ENCODE assay signal across 22 cellular contexts in the genomic region with DNA sequence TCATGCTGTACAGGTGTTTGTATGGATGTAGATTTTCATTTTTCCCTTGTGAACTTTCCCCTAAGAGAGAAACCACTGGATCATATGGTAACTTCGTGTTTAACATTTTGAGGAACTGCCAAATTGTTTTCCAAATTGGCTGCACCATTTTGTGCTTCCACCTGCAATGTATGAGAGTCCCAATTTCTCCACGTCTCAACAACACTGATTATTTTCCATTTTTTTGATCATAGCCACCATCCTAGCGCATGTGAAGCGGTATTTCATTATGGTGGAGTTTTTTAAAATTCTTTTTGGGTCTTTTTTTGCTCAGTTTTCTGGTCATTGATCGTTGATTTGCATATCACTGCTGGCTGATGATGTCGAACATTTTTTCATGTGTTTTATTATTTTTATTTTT. TPM values are rescaled to one million over a fixed set of nuclear protein-coding genes. Genes with fewer than 3 reads are reported as not detected.
"Had no signal": no experiment of that assay in that cellular context is flagged by ENCODE, and none has a peak within 500 bp of the region (broad histone marks: within the 10 kb centered on the region; RNA-seq: fewer than 3 reads in every experiment).

No MANE protein-coding gene starts in this region.

- ATAC-seq: esophagus mucosa; gastrocnemius medialis; left lobe of liver; naive thymus-derived CD4-positive, alpha-beta T cell; sciatic nerve; stimulated activated naive B cell treated with anti-CD40 and anti-IgM and Interleukin-4, amounts not matched to agents 10 μg/mL and 1 μg/mL and 100 μg/mL, for 72 hours; stimulated activated naive CD8-positive, alpha-beta T cell treated with anti-CD3 and anti-CD28 coated beads, Interleukin-15, amount 100 ng/mL, for 72 hours had no signal

- H3K27ac ChIP-seq: coronary artery, gastrocnemius medialis, neutrophil, spleen, testis, tibial nerve had no signal

- H3K4me3 ChIP-seq: coronary artery, gastrocnemius medialis, spleen, testis, tibial nerve had no signal

- H3K27ac Mint-ChIP-seq: nephron progenitor cell; stimulated activated naive B cell treated with anti-CD40 and anti-IgM and Interleukin-4, amounts not matched to agents 10 μg/mL and 1 μg/mL and 100 μg/mL, for 72 hours; stimulated activated naive CD8-positive, alpha-beta T cell treated with anti-CD3 and anti-CD28 coated beads, Interleukin-15, amount 100 ng/mL, for 72 hours had no signal

- H3K4me3 Mint-ChIP-seq: nephron progenitor cell; stimulated activated naive B cell treated with anti-CD40 and anti-IgM and Interleukin-4, amounts not matched to agents 10 μg/mL and 1 μg/mL and 100 μg/mL, for 72 hours; stimulated activated naive CD8-positive, alpha-beta T cell treated with anti-CD3 and anti-CD28 coated beads, Interleukin-15, amount 100 ng/mL, for 72 hours had no signal

- H3K27me3 Mint-ChIP-seq: naive thymus-derived CD4-positive, alpha-beta T cell; stimulated activated naive B cell treated with anti-CD40 and anti-IgM and Interleukin-4, amounts not matched to agents 10 μg/mL and 1 μg/mL and 100 μg/mL, for 72 hours; stimulated activated naive CD8-positive, alpha-beta T cell treated with anti-CD3 and anti-CD28 coated beads, Interleukin-15, amount 100 ng/mL, for 72 hours had no signal

- H3K9me3 ChIP-seq: gastrocnemius medialis, neutrophil, spleen, testis, tibial nerve had no signal

- DNase-seq: effector CD8-positive, alpha-beta T cell; gastrocnemius medialis; islet precursor cell; mammary epithelial cell; naive thymus-derived CD4-positive, alpha-beta T cell; nephron progenitor cell; posterior cingulate gyrus; spleen; stimulated activated CD4-positive, alpha-beta T cell treated with anti-CD3 and anti-CD28 coated beads, Interleukin-15, amount 100 ng/mL, for 24 hours; stimulated activated CD4-positive, alpha-beta T cell treated with anti-CD3 and anti-CD28 coated beads, Interleukin-1b, Interleukin-23, amount 100 ng/mL, for 48 hours; stimulated activated CD4-positive, alpha-beta T cell treated with anti-CD3 and anti-CD28 coated beads, Interleukin-4, amount 100 ng/mL, for 24 hours; stimulated activated naive B cell treated with anti-CD40 and anti-IgM and Interleukin-4, amounts not matched to agents 10 μg/mL and 1 μg/mL and 100 μg/mL, for 72 hours; stimulated activated naive CD8-positive, alpha-beta T cell treated with anti-CD3 and anti-CD28 coated beads, Interleukin-15, amount 100 ng/mL, for 72 hours; testis had no signal

- H3K27me3 ChIP-seq: gastrocnemius medialis, neutrophil, spleen, testis, tibial nerve had no signal

- H3K9me3 Mint-ChIP-seq: stimulated activated naive B cell treated with anti-CD40 and anti-IgM and Interleukin-4, amounts not matched to agents 10 μg/mL and 1 μg/mL and 100 μg/mL, for 72 hours; stimulated activated naive CD8-positive, alpha-beta T cell treated with anti-CD3 and anti-CD28 coated beads, Interleukin-15, amount 100 ng/mL, for 72 hours had no signal

RNA-seq across cellular contexts. Expression of a gene that starts 5.6 kb away (rescaled TPM):
- total RNA-seq: skeletal muscle tissue had no signal

RNA-seq across cellular contexts. Expression of a gene that starts 17.1 kb away (rescaled TPM):
- total RNA-seq: esophagus mucosa, pulmonary artery endothelial cell had no signal
